24 cellular contexts compared by ENCODE assay signal in the genomic region with DNA sequence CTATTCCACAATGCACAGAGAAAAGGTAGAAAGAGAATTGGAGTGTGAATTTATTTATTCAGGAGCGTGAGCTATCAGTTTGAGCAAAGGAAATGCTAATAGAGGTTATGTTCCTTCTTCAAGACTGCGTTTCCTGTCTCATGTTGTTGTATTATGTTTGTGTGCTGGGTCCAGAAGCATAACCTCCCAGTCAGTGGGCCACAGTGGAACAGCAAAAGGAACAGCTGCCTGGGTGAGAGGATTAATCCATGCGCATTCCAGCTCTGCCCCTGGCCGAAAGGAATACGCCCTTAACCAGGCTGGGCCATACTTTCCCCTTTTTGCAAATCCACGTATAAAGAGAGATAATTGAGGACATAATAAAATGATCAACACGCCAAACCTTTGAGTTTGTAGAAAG. TPM values are rescaled to one million over a fixed set of nuclear protein-coding genes. Genes with fewer than 3 reads are reported as not detected.
DNase-seq lines count a peak whose midpoint lies in the region; ATAC-seq lines count a peak whose summit lies in the region.
"Had no signal": no experiment of that assay in that cellular context is flagged by ENCODE, and none has a peak within 500 bp of the region (broad histone marks: within the 10 kb centered on the region; RNA-seq: fewer than 3 reads in every experiment).

No MANE protein-coding gene starts in this region.

- H3K27ac Mint-ChIP-seq in stimulated activated effector memory CD8-positive, alpha-beta T cell treated with anti-CD3 and anti-CD28 coated beads, Interleukin-12 subunit alpha, Interleukin-12 subunit beta, amount 100 ng/mL, for 72 hours = peak overlapping the region; percentile 11
- no peak overlapping the region for H3K27ac Mint-ChIP-seq in activated naive CD4-positive, alpha-beta T cell treated with anti-CD3 and anti-CD28 coated beads, Interleukin-2, amount 10 ng/mL, durations not matched to agents 7 days and 5 days
- no peak overlapping the region for H3K27ac Mint-ChIP-seq in activated T-helper 17 cell treated with anti-CD3 and anti-CD28 coated beads, Interleukin-2, amount 50 U/mL, for 72 hours
- H3K27ac Mint-ChIP-seq: CD4-positive, alpha-beta T cell had no signal

- H3K36me3 Mint-ChIP-seq in stimulated activated effector memory CD8-positive, alpha-beta T cell treated with anti-CD3 and anti-CD28 coated beads, Interleukin-12 subunit alpha, Interleukin-12 subunit beta, amount 100 ng/mL, for 72 hours = no peaks in the 10 kb centered on the region
- H3K36me3 Mint-ChIP-seq in activated naive CD4-positive, alpha-beta T cell treated with anti-CD3 and anti-CD28 coated beads, Interleukin-2, amount 10 ng/mL, durations not matched to agents 7 days and 5 days = no peaks in the 10 kb centered on the region
- no peaks in the 10 kb centered on the region for H3K36me3 Mint-ChIP-seq in activated T-helper 17 cell treated with anti-CD3 and anti-CD28 coated beads, Interleukin-2, amount 50 U/mL, for 72 hours (ENCODE audit: low read depth)

- no peaks in the 10 kb centered on the region for H3K9me3 Mint-ChIP-seq in stimulated activated effector memory CD8-positive, alpha-beta T cell treated with anti-CD3 and anti-CD28 coated beads, Interleukin-12 subunit alpha, Interleukin-12 subunit beta, amount 100 ng/mL, for 72 hours
- no peaks in the 10 kb centered on the region for H3K9me3 Mint-ChIP-seq in activated naive CD4-positive, alpha-beta T cell treated with anti-CD3 and anti-CD28 coated beads, Interleukin-2, amount 10 ng/mL, durations not matched to agents 7 days and 5 days
- H3K9me3 Mint-ChIP-seq in activated T-helper 17 cell treated with anti-CD3 and anti-CD28 coated beads, Interleukin-2, amount 50 U/mL, for 72 hours = no peaks in the 10 kb centered on the region
- H3K9me3 Mint-ChIP-seq: CD4-positive, alpha-beta T cell had no signal

- H3K4me3 Mint-ChIP-seq in stimulated activated effector memory CD8-positive, alpha-beta T cell treated with anti-CD3 and anti-CD28 coated beads, Interleukin-12 subunit alpha, Interleukin-12 subunit beta, amount 100 ng/mL, for 72 hours = no peak overlapping the region
- no peak overlapping the region for H3K4me3 Mint-ChIP-seq in activated naive CD4-positive, alpha-beta T cell treated with anti-CD3 and anti-CD28 coated beads, Interleukin-2, amount 10 ng/mL, durations not matched to agents 7 days and 5 days
- no peak overlapping the region for H3K4me3 Mint-ChIP-seq in activated T-helper 17 cell treated with anti-CD3 and anti-CD28 coated beads, Interleukin-2, amount 50 U/mL, for 72 hours
- H3K4me3 Mint-ChIP-seq: CD4-positive, alpha-beta T cell had no signal

- CTCF ChIA-PET in activated naive CD4-positive, alpha-beta T cell treated with anti-CD3 and anti-CD28 coated beads, Interleukin-2, amount 10 ng/mL, durations not matched to agents 7 days and 5 days (lab: Charles Lee) = no interaction called here

- ATAC-seq in stimulated activated effector memory CD8-positive, alpha-beta T cell treated with anti-CD3 and anti-CD28 coated beads, Interleukin-12 subunit alpha, Interleukin-12 subunit beta, amount 100 ng/mL, for 72 hours = no peak
- no peak for ATAC-seq in activated T-helper 17 cell treated with anti-CD3 and anti-CD28 coated beads, Interleukin-2, amount 50 U/mL, for 72 hours (replicated peaks)
- ATAC-seq: HCT116 had no signal

- DNase-seq in NCI-H82 (lab: John Stamatoyannopoulos, UW) (peak; percentile 2), NCI-H82 treated with DMSO at 0.1 percent for 48 hours (lab: John Stamatoyannopoulos, UW; ENCODE audit: unreplicated experiment) (no peak), UCSD-AML1 (lab: John Stamatoyannopoulos, UW; ENCODE audit: unreplicated experiment) (peak; percentile 10), myocyte (ENCODE audit: low read depth) (peak; percentile 15)
- DNase-seq in stimulated activated effector memory CD8-positive, alpha-beta T cell treated with anti-CD3 and anti-CD28 coated beads, Interleukin-12 subunit alpha, Interleukin-12 subunit beta, amount 100 ng/mL, for 72 hours (ENCODE audit: low spot score in 2 of 2) = no peak
- DNase-seq in activated naive CD4-positive, alpha-beta T cell treated with anti-CD3 and anti-CD28 coated beads, Interleukin-2, amount 10 ng/mL, durations not matched to agents 7 days and 5 days = no peak
- DNase-seq in activated CD4-positive, alpha-beta T cell treated with anti-CD3 and anti-CD28 coated beads, Interleukin-2, amount 50 U/mL, for 48 hours = no peak
- DNase-seq: CD4-positive, alpha-beta T cell; GM23248; Karpas-422; MV-4-11; NCI-H1105; NCI-H146; NCI-H1930; NCI-H2107; NCI-H748 treated with DMSO at 0.1 percent for 48 hours; NK-92 treated with Interleukin-12 subunit alpha and Interleukin-12 subunit beta, amount 100 ng/mL, for 24 hours; PC-9; Right ventricle myocardium superior; RPMI8226 had no signal

- peaks cover 9% of the 10 kb centered on the region for H3K27me3 Mint-ChIP-seq in activated naive CD4-positive, alpha-beta T cell treated with anti-CD3 and anti-CD28 coated beads, Interleukin-2, amount 10 ng/mL, durations not matched to agents 7 days and 5 days
- H3K27me3 Mint-ChIP-seq in activated T-helper 17 cell treated with anti-CD3 and anti-CD28 coated beads, Interleukin-2, amount 50 U/mL, for 72 hours = no peaks in the 10 kb centered on the region
- H3K27me3 Mint-ChIP-seq: CD4-positive, alpha-beta T cell had no signal

- H3K4me1 Mint-ChIP-seq in stimulated activated effector memory CD8-positive, alpha-beta T cell treated with anti-CD3 and anti-CD28 coated beads, Interleukin-12 subunit alpha, Interleukin-12 subunit beta, amount 100 ng/mL, for 72 hours = no peaks in the 10 kb centered on the region
- H3K4me1 Mint-ChIP-seq in activated naive CD4-positive, alpha-beta T cell treated with anti-CD3 and anti-CD28 coated beads, Interleukin-2, amount 10 ng/mL, durations not matched to agents 7 days and 5 days = peaks cover 13% of the 10 kb centered on the region
- no peaks in the 10 kb centered on the region for H3K4me1 Mint-ChIP-seq in activated T-helper 17 cell treated with anti-CD3 and anti-CD28 coated beads, Interleukin-2, amount 50 U/mL, for 72 hours

RNA-seq across cellular contexts. Expression of a gene that starts 32.4 kb away (rescaled TPM):
- total RNA-seq in myocyte = 0.10 and 3.4 TPM in 2 replicates
- 0.47 TPM for polyA plus RNA-seq in myocyte (2012)
- total RNA-seq in activated T-helper 17 cell treated with anti-CD3 and anti-CD28 coated beads, Interleukin-2, amount 50 U/mL, for 72 hours = not detected
- total RNA-seq: CD4-positive, alpha-beta T cell; GM23248; M059J; PC-9; Right ventricle myocardium superior had no signal
- polyA plus RNA-seq: AG04450, GM23248 had no signal

Comparison
In these comparisons a context has a peak if more than half of its experiments do, and no peak if none do; other contexts are left out.
1. DNase-seq: peak in NCI-H82 (single experiment), UCSD-AML1 (single experiment) and myocyte (single experiment); none in NCI-H82 treated with DMSO at 0.1 percent for 48 hours (single experiment), stimulated activated effector memory CD8-positive, alpha-beta T cell treated with anti-CD3 and anti-CD28 coated beads, Interleukin-12 subunit alpha, Interleukin-12 subunit beta, amount 100 ng/mL, for 72 hours (0 of 2), activated naive CD4-positive, alpha-beta T cell treated with anti-CD3 and anti-CD28 coated beads, Interleukin-2, amount 10 ng/mL, durations not matched to agents 7 days and 5 days (single experiment) and activated CD4-positive, alpha-beta T cell treated with anti-CD3 and anti-CD28 coated beads, Interleukin-2, amount 50 U/mL, for 48 hours (0 of 2).